ENCODE assay signal across 19 cellular contexts in genomic region chr17:45036696-45037095, GRCh38.
"Had no signal": no experiment of that assay in that cellular context is flagged by ENCODE, and none has a peak within 500 bp of the region (broad histone marks: within the 10 kb centered on the region; RNA-seq: fewer than 3 reads in every experiment).

No MANE protein-coding gene starts in this region.

- H3K4me3 Mint-ChIP-seq: activated CD4-positive, alpha-beta memory T cell treated with anti-CD3 and anti-CD28 coated beads, Interleukin-2, amount 10 ng/mL, durations not matched to agents 7 days and 5 days; activated T-cell treated with anti-CD3 and anti-CD28 coated beads, Interleukin-2, amount 50 U/mL, for 4 hours; memory B cell; stimulated activated effector memory CD8-positive, alpha-beta T cell treated with anti-CD3 and anti-CD28 coated beads, Interleukin-12 subunit alpha, Interleukin-12 subunit beta, amount 100 ng/mL, for 72 hours; WTC11 had no signal

- H3K27me3 Mint-ChIP-seq: activated CD4-positive, alpha-beta memory T cell treated with anti-CD3 and anti-CD28 coated beads, Interleukin-2, amount 10 ng/mL, durations not matched to agents 7 days and 5 days; memory B cell had no signal

- FAIRE-seq: endothelial cell of umbilical vein, keratinocyte had no signal

- H3K27me3 ChIP-seq: esophagus squamous epithelium, hepatocyte had no signal

- DNase-seq: activated CD4-positive, alpha-beta memory T cell treated with anti-CD3 and anti-CD28 coated beads, Interleukin-2, amount 10 ng/mL, durations not matched to agents 7 days and 5 days; activated CD4-positive, alpha-beta T cell treated with anti-CD3 and anti-CD28 coated beads for 4 hours; activated effector memory CD4-positive, alpha-beta T cell treated with Interleukin-2 at 50 U/mL for 16 hours; activated naive CD4-positive, alpha-beta T cell treated with anti-CD3 and anti-CD28 coated beads, Interleukin-2, amount 50 U/mL, for 16 hours; activated T-cell treated with anti-CD3 and anti-CD28 coated beads, Interleukin-2, amount 50 U/mL, for 4 hours; central memory CD4-positive, alpha-beta T cell; cortex of kidney; effector CD4-positive, alpha-beta T cell; esophagus squamous epithelium; left ventricle myocardium inferior; T-helper 2 cell had no signal

- H3K9me3 ChIP-seq: esophagus squamous epithelium, left ventricle myocardium inferior, thoracic aorta had no signal

- H2AFZ ChIP-seq: hepatocyte, parathyroid adenoma had no signal

- H3K9ac ChIP-seq: parathyroid adenoma had no signal

- H3K9me3 Mint-ChIP-seq: activated CD4-positive, alpha-beta memory T cell treated with anti-CD3 and anti-CD28 coated beads, Interleukin-2, amount 10 ng/mL, durations not matched to agents 7 days and 5 days; activated T-cell treated with anti-CD3 and anti-CD28 coated beads, Interleukin-2, amount 50 U/mL, for 4 hours; memory B cell; stimulated activated effector memory CD8-positive, alpha-beta T cell treated with anti-CD3 and anti-CD28 coated beads, Interleukin-12 subunit alpha, Interleukin-12 subunit beta, amount 100 ng/mL, for 72 hours; WTC11 had no signal

- H3K27ac ChIP-seq: esophagus squamous epithelium, hepatocyte, left ventricle myocardium inferior, parathyroid adenoma, thoracic aorta had no signal

- H3K4me2 ChIP-seq: hepatocyte had no signal

- H3K4me1 ChIP-seq: parathyroid adenoma had no signal

- H3K27ac Mint-ChIP-seq: activated CD4-positive, alpha-beta memory T cell treated with anti-CD3 and anti-CD28 coated beads, Interleukin-2, amount 10 ng/mL, durations not matched to agents 7 days and 5 days; memory B cell; WTC11 had no signal

- H3K4me3 ChIP-seq: esophagus squamous epithelium, hepatocyte, left ventricle myocardium inferior, thoracic aorta had no signal
